ENCODE assay signal across 8 cellular contexts in genomic region chr4:88456757-88457306, GRCh38. TPM values are rescaled to one million over a fixed set of nuclear protein-coding genes. Genes with fewer than 3 reads are reported as not detected.
DNase-seq lines count a peak whose midpoint lies in the region; ATAC-seq and TF ChIP-seq lines count a peak whose summit lies in the region.

Gene HERC5, plus strand, starts transcription at chr4:88457119. Its CDS starts 151 bp downstream, at chr4:88457270.

- H3K27me3 ChIP-seq in IMR-90 (ENCODE audit: control insufficient read depth, insufficient read depth, low read length) (peaks cover 22% of the 10 kb centered on the region), neutrophil (peaks cover 22% of the 10 kb centered on the region)

- no peak within 1 kb of the TSS for H2BK5ac ChIP-seq in IMR-90 (ENCODE audit: low read depth, low read length, poor library complexity, severe bottlenecking)

- DNase-seq in DMS79 treated with DMSO at 0.1 percent for 48 hours (lab: John Stamatoyannopoulos, UW) (peak; percentile 62), IMR-90 (peak; percentile 81), SIG-M5 treated with dmso at 0.1 percent for 504 hours (lab: John Stamatoyannopoulos, UW; ENCODE audit: unreplicated experiment) (peak; percentile 62), germinal center (ENCODE audit: low spot score) (peak; percentile 93), substantia nigra (lab: John Stamatoyannopoulos, UW) (peak; percentile 36 to 93 (median 75))
- peak; percentile 66 to 90 (median 82) for DNase-seq in activated naive CD4-positive, alpha-beta T cell (lab: John Stamatoyannopoulos, UW)

- H2BK120ac ChIP-seq in IMR-90 (ENCODE audit: low read depth, low read length) = no peak within 1 kb of the TSS

- TF ChIP-seq POLR2A in IMR-90 (IDR thresholded peaks at IDR 0.05; ENCODE audit: low read depth, low read length) = no peak

- TF ChIP-seq CTCF in IMR-90 (conservative IDR thresholded peaks at IDR 0.05; ENCODE audit: low read depth, low read length) (peak; percentile 57), neutrophil (IDR thresholded peaks at IDR 0.05) (peak; percentile 38)

- no peak within 1 kb of the TSS for H3K9ac ChIP-seq in IMR-90 (ENCODE audit: low read depth, low read length)

- WGBS in IMR-90 (ENCODE audit: extremely low coverage in 2 of 2, insufficient read length in 1 of 2), 2 experiments = 1% methylated on average over 12 of the region's 48 CpGs; no CpG with 5 or more reads in 1 of the 2 experiments

- no peak within 1 kb of the TSS for H2AK5ac ChIP-seq in IMR-90 (ENCODE audit: low read depth, low read length)

- no peak within 1 kb of the TSS for H2BK20ac ChIP-seq in IMR-90 (ENCODE audit: low read depth, low read length)

- no peak within 1 kb of the TSS for H3K56ac ChIP-seq in IMR-90 (ENCODE audit: extremely low read depth, insufficient read depth, low read length)

- H3K9me1 ChIP-seq in IMR-90 (ENCODE audit: insufficient read depth, low read length) = no peaks in the 10 kb centered on the region

- H3K9me3 ChIP-seq in IMR-90 (ENCODE audit: control insufficient read depth, insufficient read depth, low read length) (no peaks in the 10 kb centered on the region; the same call in 1 of the 2 replicates), neutrophil (no peaks in the 10 kb centered on the region)

- TF ChIP-seq RAD21 in IMR-90 (IDR thresholded peaks at IDR 0.05; ENCODE audit: low read length) = peak; percentile 60

- H3K4ac ChIP-seq in IMR-90 (ENCODE audit: low read depth, low read length) = no peak within 1 kb of the TSS

- H3K4me2 ChIP-seq in IMR-90 (ENCODE audit: low read depth, low read length) = peak within 1 kb of the TSS; percentile 60

- dilution Hi-C loops in IMR-90 (cut with HindIII; ENCODE audit: low sequenced_read_pairs, unreplicated experiment) = no loop called here

- H3K4me3 ChIP-seq in IMR-90 (ENCODE audit: insufficient read depth, low read depth, low read length) = peak within 1 kb of the TSS; percentile 59
- peak within 1 kb of the TSS; percentile 80 to 86 for H3K4me3 ChIP-seq in neutrophil (ENCODE audit: low read depth in 1 of 2, low read length in 1 of 2)

- H3K14ac ChIP-seq in IMR-90 (replicated peaks; ENCODE audit: low read depth, low read length) = no peak within 1 kb of the TSS

- H2AFZ ChIP-seq in IMR-90 (replicated peaks; ENCODE audit: low read length, poor library complexity) = peak within 1 kb of the TSS; percentile 94

- ATAC-seq in GM21529 (IDR thresholded peaks at IDR 0.05; ENCODE audit: unreplicated experiment) (peak; percentile 91), IMR-90 (ENCODE audit: low read depth) (peak; percentile 94)

- H4K5ac ChIP-seq in IMR-90 (ENCODE audit: low read depth, low read length) = no peak within 1 kb of the TSS

- H3K36me3 ChIP-seq in IMR-90 (ENCODE audit: control insufficient read depth, insufficient read depth, low read length) (no peaks in the 10 kb centered on the region), neutrophil (no peaks in the 10 kb centered on the region)

- H2BK15ac ChIP-seq in IMR-90 (ENCODE audit: low read depth, low read length) = no peak within 1 kb of the TSS

- POLR2A ChIA-PET in IMR-90 (lab: Charles Lee; ENCODE audit: unreplicated experiment) = no interaction called here

- in situ Hi-C loops in IMR-90 (cut with MboI; ENCODE audit: low sequenced_read_pairs) = no loop called here

- H3K27ac ChIP-seq in IMR-90 (ENCODE audit: insufficient read depth, low read length) (no peak within 1 kb of the TSS), neutrophil (peak within 1 kb of the TSS; percentile 79), substantia nigra (ENCODE audit: low read depth, low read length, poor library complexity, severe bottlenecking) (peak within 1 kb of the TSS; percentile 66)

- no TSS peak for BruUV-seq in IMR-90 (replicated peaks; lab: Mats Ljungman, UMichigan)

- H2AK9ac ChIP-seq in IMR-90 (replicated peaks; ENCODE audit: low read depth, low read length, poor library complexity) = no peak within 1 kb of the TSS

- CTCF ChIA-PET in IMR-90 (lab: Yijun Ruan, JAX) = interaction anchor here (0.5 to 0.7 kb wide), 3 partner anchors 238 to 1076 kb away, joined by 3 read pairs; no protein-coding TSS in a partner anchor

- no peaks in the 10 kb centered on the region for H3K79me1 ChIP-seq in IMR-90 (ENCODE audit: low read depth in 1 of 2, low read length in 2 of 2)

- H4K8ac ChIP-seq in IMR-90 (ENCODE audit: low read depth in 2 of 2, low read length in 2 of 2) = no peak within 1 kb of the TSS

- H3K4me1 ChIP-seq in IMR-90 (ENCODE audit: control insufficient read depth, insufficient read depth, low read length) (no peaks in the 10 kb centered on the region), neutrophil (ENCODE audit: control insufficient read depth in 1 of 2, insufficient read depth in 1 of 2, low read depth in 1 of 2, low read length in 1 of 2) (peaks cover 19 to 23% of the 10 kb centered on the region in 2 experiments)

- no peaks in the 10 kb centered on the region for H4K20me1 ChIP-seq in IMR-90 (ENCODE audit: insufficient read depth, low read length)

- H3K23ac ChIP-seq in IMR-90 (ENCODE audit: low read depth, low read length) = no peak within 1 kb of the TSS

- H4K91ac ChIP-seq in IMR-90 (ENCODE audit: insufficient read depth, low read depth, low read length) = no peak within 1 kb of the TSS

- intact Hi-C loops in IMR-90 (cut with micrococcal nuclease) = loop anchor here (1.0 to 5.0 kb wide), 3 partner anchors 78 to 238 kb away; partner anchors contain the start of gene PPM1K

- no peak within 1 kb of the TSS for H3K18ac ChIP-seq in IMR-90 (ENCODE audit: low read depth, low read length)

TF ChIP-seq in IMR-90, 13 proteins besides CTCF, POLR2A, EP300 and RAD21:
- TF ChIP-seq CEBPB (IDR thresholded peaks at IDR 0.05; ENCODE audit: low read depth, low read length) (no peak), MAFK (IDR thresholded peaks at IDR 0.05; ENCODE audit: low read depth, low read length) (no peak), BHLHE40 (IDR thresholded peaks at IDR 0.05; ENCODE audit: low read depth, low read length) (peak; percentile 73), MXI1 (IDR thresholded peaks at IDR 0.05; ENCODE audit: borderline replicate concordance, low read depth, low read length) (peak; percentile 68; the same call in 1 of the 2 replicates), ELK1 (IDR thresholded peaks at IDR 0.05; ENCODE audit: borderline replicate concordance, low read depth, low read length) (no peak), CHD1 (IDR thresholded peaks at IDR 0.05; ENCODE audit: low read depth, low read length) (no peak), RFX5 (IDR thresholded peaks at IDR 0.05; ENCODE audit: low read depth, low read length) (no peak), USF2 (IDR thresholded peaks at IDR 0.05; ENCODE audit: low read depth, low read length) (peak; percentile 85), SMC3 (IDR thresholded peaks at IDR 0.05; ENCODE audit: low read depth, low read length) (peak; percentile 16; the same call in 1 of the 2 replicates), FOS (IDR thresholded peaks at IDR 0.05; ENCODE audit: low read depth, low read length) (no peak), MAZ (IDR thresholded peaks at IDR 0.05; ENCODE audit: borderline replicate concordance, low read depth, low read length) (no peak; the same call in 1 of the 2 replicates), RCOR1 (IDR thresholded peaks at IDR 0.05; ENCODE audit: insufficient replicate concordance, low read length) (no peak), NFE2L2 (IDR thresholded peaks at IDR 0.05; ENCODE audit: low read depth, low read length) (no peak)

RNA-seq across cellular contexts. Expression of gene HERC5, which starts in this region (rescaled TPM):
- total RNA-seq in IMR-90 (2012; rRNA removed) = under 0.01 TPM in 2 replicates
- not detected in 2 replicates for polyA plus RNA-seq in IMR-90 (2012; rRNA removed)
- polyA plus RNA-seq in IMR-90 (2012; cell fraction: cytosol; rRNA removed) = not detected in 2 replicates
- not detected in 2 replicates for polyA plus RNA-seq in IMR-90 (2012; cell fraction: nucleus; rRNA removed; ENCODE audit: low replicate concordance)

Comparison
In these comparisons a context has a peak if more than half of its experiments do, and no peak if none do; other contexts are left out.
1. Peak in DNase-seq, ATAC-seq, H3K4me3 ChIP-seq and H3K4me2 ChIP-seq in IMR-90; RNA of the gene not detected or under 1 TPM.